ENCODE assay signal across 30 cellular contexts in genomic region chr15:77625376-77625775, GRCh38. TPM values are rescaled to one million over a fixed set of nuclear protein-coding genes. Genes with fewer than 3 reads are reported as not detected.
"Had no signal": no experiment of that assay in that cellular context is flagged by ENCODE, and none has a peak within 500 bp of the region (broad histone marks: within the 10 kb centered on the region; RNA-seq: fewer than 3 reads in every experiment).

No MANE protein-coding gene starts in this region.

- H3K4me3 Mint-ChIP-seq: activated B cell treated with CpG ODN at 0.5 μM for 24 hours; activated CD4-positive, alpha-beta memory T cell treated with anti-CD3 and anti-CD28 coated beads, Interleukin-2, amount 10 ng/mL, durations not matched to agents 7 days and 5 days; activated CD4-positive, alpha-beta T cell treated with anti-CD3 and anti-CD28 coated beads, Interleukin-2, amount 10 ng/mL, durations not matched to agents 7 days and 5 days; activated naive CD4-positive, alpha-beta T cell treated with anti-CD3 and anti-CD28 coated beads for 36 hours; activated naive CD8-positive, alpha-beta T cell treated with anti-CD3 and anti-CD28 coated beads, Interleukin-2, amount 10 ng/mL, durations not matched to agents 7 days and 5 days; activated T-helper 17 cell treated with anti-CD3 and anti-CD28 coated beads, Interleukin-2, amount 50 U/mL, for 72 hours; T-cell had no signal

- H3K4me1 ChIP-seq: adrenal gland had no signal

- FAIRE-seq: TTC549 had no signal

- ATAC-seq: activated T-helper 17 cell treated with anti-CD3 and anti-CD28 coated beads, Interleukin-2, amount 50 U/mL, for 72 hours; Right ventricle myocardium inferior; T-cell had no signal

- H3K9me3 ChIP-seq: adrenal gland had no signal

- DNase-seq: activated B cell treated with CpG ODN at 0.5 μM for 24 hours; activated CD4-positive, alpha-beta memory T cell treated with anti-CD3 and anti-CD28 coated beads, Interleukin-2, amount 10 ng/mL, durations not matched to agents 7 days and 5 days; activated CD4-positive, alpha-beta T cell treated with anti-CD3 and anti-CD28 coated beads, Interleukin-2, amount 10 ng/mL, durations not matched to agents 7 days and 5 days; activated gamma-delta T cell; activated naive CD4-positive, alpha-beta T cell treated with anti-CD3 and anti-CD28 coated beads for 36 hours; activated naive CD8-positive, alpha-beta T cell treated with anti-CD3 and anti-CD28 coated beads, Interleukin-2, amount 10 ng/mL, durations not matched to agents 7 days and 5 days; activated T-cell treated with anti-CD3 and anti-CD28 coated beads for 4 hours; activated T-cell treated with anti-CD3 and anti-CD28 coated beads, Interleukin-2, amount 50 U/mL, for 48 hours; adrenal gland; aorta; NCI-H1048; NCI-H146; NCI-H187 treated with DMSO at 0.1 percent for 48 hours; NCI-H2081 treated with DMSO at 0.1 percent for 48 hours; NCI-H2227 treated with DMSO at 0.1 percent for 48 hours; NCI-H446 treated with DMSO at 0.1 percent for 48 hours; NCI-H524 treated with DMSO at 0.1 percent for 48 hours; NCI-H748 treated with DMSO at 0.1 percent for 48 hours; T-cell; T-helper 2 cell; T1000 had no signal

- H3K36me3 Mint-ChIP-seq: activated naive CD8-positive, alpha-beta T cell treated with anti-CD3 and anti-CD28 coated beads, Interleukin-2, amount 10 ng/mL, durations not matched to agents 7 days and 5 days; T-cell had no signal

- H3K27ac Mint-ChIP-seq: activated B cell treated with CpG ODN at 0.5 μM for 24 hours; activated CD4-positive, alpha-beta memory T cell treated with anti-CD3 and anti-CD28 coated beads, Interleukin-2, amount 10 ng/mL, durations not matched to agents 7 days and 5 days; activated CD4-positive, alpha-beta T cell treated with anti-CD3 and anti-CD28 coated beads, Interleukin-2, amount 10 ng/mL, durations not matched to agents 7 days and 5 days; activated naive CD4-positive, alpha-beta T cell treated with anti-CD3 and anti-CD28 coated beads for 36 hours; activated naive CD8-positive, alpha-beta T cell treated with anti-CD3 and anti-CD28 coated beads, Interleukin-2, amount 10 ng/mL, durations not matched to agents 7 days and 5 days; activated T-helper 17 cell treated with anti-CD3 and anti-CD28 coated beads, Interleukin-2, amount 50 U/mL, for 72 hours; T-cell had no signal

- H3K9me3 Mint-ChIP-seq: activated B cell treated with CpG ODN at 0.5 μM for 24 hours; activated CD4-positive, alpha-beta memory T cell treated with anti-CD3 and anti-CD28 coated beads, Interleukin-2, amount 10 ng/mL, durations not matched to agents 7 days and 5 days; activated CD4-positive, alpha-beta T cell treated with anti-CD3 and anti-CD28 coated beads, Interleukin-2, amount 10 ng/mL, durations not matched to agents 7 days and 5 days; activated naive CD4-positive, alpha-beta T cell treated with anti-CD3 and anti-CD28 coated beads for 36 hours; activated naive CD8-positive, alpha-beta T cell treated with anti-CD3 and anti-CD28 coated beads, Interleukin-2, amount 10 ng/mL, durations not matched to agents 7 days and 5 days; activated T-helper 17 cell treated with anti-CD3 and anti-CD28 coated beads, Interleukin-2, amount 50 U/mL, for 72 hours; T-cell had no signal

- H3K4me3 ChIP-seq: adrenal gland, SK-N-MC had no signal

- H3K27ac ChIP-seq: adrenal gland had no signal

- H3K27me3 ChIP-seq: adrenal gland had no signal

- H3K4me1 Mint-ChIP-seq: activated B cell treated with CpG ODN at 0.5 μM for 24 hours; activated CD4-positive, alpha-beta memory T cell treated with anti-CD3 and anti-CD28 coated beads, Interleukin-2, amount 10 ng/mL, durations not matched to agents 7 days and 5 days; activated CD4-positive, alpha-beta T cell treated with anti-CD3 and anti-CD28 coated beads, Interleukin-2, amount 10 ng/mL, durations not matched to agents 7 days and 5 days; activated naive CD8-positive, alpha-beta T cell treated with anti-CD3 and anti-CD28 coated beads, Interleukin-2, amount 10 ng/mL, durations not matched to agents 7 days and 5 days; activated T-helper 17 cell treated with anti-CD3 and anti-CD28 coated beads, Interleukin-2, amount 50 U/mL, for 72 hours; T-cell had no signal

- H3K36me3 ChIP-seq: adrenal gland had no signal

RNA-seq across cellular contexts. Expression of gene LINGO1, which starts 7.3 kb away (rescaled TPM):
- total RNA-seq: activated B cell treated with CpG ODN at 0.5 μM for 24 hours; activated CD4-positive, alpha-beta memory T cell treated with anti-CD3 and anti-CD28 coated beads, Interleukin-2, amount 10 ng/mL, durations not matched to agents 7 days and 5 days; activated CD4-positive, alpha-beta T cell treated with anti-CD3 and anti-CD28 coated beads, Interleukin-2, amount 10 ng/mL, durations not matched to agents 7 days and 5 days; activated CD8-positive, alpha-beta memory T cell treated with anti-CD3 and anti-CD28 coated beads for 36 hours; activated naive CD4-positive, alpha-beta T cell treated with anti-CD3 and anti-CD28 coated beads for 36 hours; activated naive CD8-positive, alpha-beta T cell treated with anti-CD3 and anti-CD28 coated beads, Interleukin-2, amount 10 ng/mL, durations not matched to agents 7 days and 5 days; activated T-helper 17 cell treated with anti-CD3 and anti-CD28 coated beads, Interleukin-2, amount 50 U/mL, for 72 hours; LHCN-M2; M059J; OCI-LY7; RPMI7951 had no signal
